In the genomic region with DNA sequence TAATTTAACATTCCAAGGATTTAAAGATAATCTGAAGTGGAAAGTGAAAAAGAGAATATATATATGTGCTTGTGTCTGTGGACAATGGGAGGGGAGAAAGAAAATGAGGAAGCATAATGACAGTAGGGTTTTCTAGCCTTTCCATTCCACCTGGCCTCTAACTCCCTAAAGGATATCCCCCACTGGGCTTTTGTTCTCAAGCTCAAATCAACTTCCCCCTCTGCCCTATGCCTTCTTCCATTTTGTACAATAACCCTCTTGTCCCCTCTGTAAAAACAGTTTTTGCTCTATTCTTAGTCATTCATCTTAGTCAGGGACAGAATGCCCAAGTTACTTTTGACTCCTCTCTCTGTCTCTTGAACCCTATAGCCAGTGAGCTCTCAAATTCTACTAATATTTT, we compare ENCODE assay signal across 16 cellular contexts. TPM values are rescaled to one million over a fixed set of nuclear protein-coding genes. Genes with fewer than 3 reads are reported as not detected.
A peak's percentile ranks its signal among the peaks of the same experiment; 100 is the strongest.
DNase-seq lines count a peak whose midpoint lies in the region; ATAC-seq and TF ChIP-seq lines count a peak whose summit lies in the region.
"Had no signal": no experiment of that assay in that cellular context is flagged by ENCODE, and none has a peak within 500 bp of the region (broad histone marks: within the 10 kb centered on the region; RNA-seq: fewer than 3 reads in every experiment).

No MANE protein-coding gene starts in this region.

- no peaks in the 10 kb centered on the region for H3K9me3 Mint-ChIP-seq in stimulated activated naive B cell treated with anti-CD40 and anti-IgM and Interleukin-4, amounts not matched to agents 10 μg/mL and 1 μg/mL and 100 μg/mL, for 72 hours
- H3K9me3 Mint-ChIP-seq in activated T-helper 1 cell treated with anti-CD3 and anti-CD28 coated beads, Interleukin-12 subunit alpha, Interleukin-12 subunit beta, Interleukin-2, Interleukin-4 antibody, amounts not matched to agents 30 ng/mL and 10 ng/mL and 1 ng/mL, durations not matched to agents 14 hours and 24 hours and 36 hours: no peaks in the 10 kb centered on the region
- no peaks in the 10 kb centered on the region for H3K9me3 Mint-ChIP-seq in endodermal cell
- H3K9me3 Mint-ChIP-seq: T-cell had no signal

- peak; percentile 36 to 52 for ATAC-seq in stimulated activated naive B cell treated with anti-CD40 and anti-IgM and Interleukin-4, amounts not matched to agents 10 μg/mL and 1 μg/mL and 100 μg/mL, for 72 hours (replicated peaks)
- ATAC-seq: T-cell had no signal

- H3K36me3 ChIP-seq in HUES48 (ENCODE audit: control insufficient read depth, insufficient read depth, low read length) (no peaks in the 10 kb centered on the region), esophagus muscularis mucosa (peaks cover 0 to 37% (median 2%) of the 10 kb centered on the region in 4 donors), endodermal cell (ENCODE audit: control insufficient read depth, insufficient read depth, low read length) (no peaks in the 10 kb centered on the region)

- H3K9ac ChIP-seq in HUES48 (ENCODE audit: low read depth, low read length): no peak overlapping the region
- no peak overlapping the region for H3K9ac ChIP-seq in endodermal cell (ENCODE audit: extremely low read depth, low read length, poor library complexity, severe bottlenecking)

- no peak for TF ChIP-seq CTCF in esophagus muscularis mucosa (IDR thresholded peaks at IDR 0.05)
- TF ChIP-seq CTCF in endodermal cell (conservative IDR thresholded peaks at IDR 0.05): no peak

- intact Hi-C loops in esophagus muscularis mucosa (cut with DNase I): no loop called here
- intact Hi-C loops in activated T-helper 1 cell treated with anti-CD3 and anti-CD28 coated beads, Interleukin-12 subunit alpha, Interleukin-12 subunit beta, Interleukin-2, Interleukin-4 antibody, amounts not matched to agents 30 ng/mL and 10 ng/mL and 1 ng/mL, durations not matched to agents 14 hours and 24 hours and 36 hours (cut with micrococcal nuclease): no loop called here

- H3K4me1 Mint-ChIP-seq in stimulated activated naive B cell treated with anti-CD40 and anti-IgM and Interleukin-4, amounts not matched to agents 10 μg/mL and 1 μg/mL and 100 μg/mL, for 72 hours: peaks cover 4 to 10% of the 10 kb centered on the region in 2 donors
- H3K4me1 Mint-ChIP-seq in activated T-helper 1 cell treated with anti-CD3 and anti-CD28 coated beads, Interleukin-12 subunit alpha, Interleukin-12 subunit beta, Interleukin-2, Interleukin-4 antibody, amounts not matched to agents 30 ng/mL and 10 ng/mL and 1 ng/mL, durations not matched to agents 14 hours and 24 hours and 36 hours (ENCODE audit: low read depth): peaks cover 42% of the 10 kb centered on the region
- peaks cover 7% of the 10 kb centered on the region for H3K4me1 Mint-ChIP-seq in endodermal cell
- H3K4me1 Mint-ChIP-seq: B cell had no signal

- no peaks in the 10 kb centered on the region for H3K27me3 ChIP-seq in HUES48 (ENCODE audit: control insufficient read depth, insufficient read depth, low read length)
- no peaks in the 10 kb centered on the region for H3K27me3 ChIP-seq in esophagus muscularis mucosa
- no peaks in the 10 kb centered on the region for H3K27me3 ChIP-seq in endodermal cell (ENCODE audit: control insufficient read depth, insufficient read depth, low read length, poor library complexity, severe bottlenecking)
- H3K27me3 ChIP-seq: ascending aorta had no signal

- no peak for TF ChIP-seq POLR2A in esophagus muscularis mucosa (IDR thresholded peaks at IDR 0.05; ENCODE audit: low read depth)

- H3K27me3 Mint-ChIP-seq in stimulated activated naive B cell treated with anti-CD40 and anti-IgM and Interleukin-4, amounts not matched to agents 10 μg/mL and 1 μg/mL and 100 μg/mL, for 72 hours: no peaks in the 10 kb centered on the region
- H3K27me3 Mint-ChIP-seq in activated T-helper 1 cell treated with anti-CD3 and anti-CD28 coated beads, Interleukin-12 subunit alpha, Interleukin-12 subunit beta, Interleukin-2, Interleukin-4 antibody, amounts not matched to agents 30 ng/mL and 10 ng/mL and 1 ng/mL, durations not matched to agents 14 hours and 24 hours and 36 hours (ENCODE audit: insufficient read depth): no peaks in the 10 kb centered on the region
- H3K27me3 Mint-ChIP-seq in endodermal cell (ENCODE audit: insufficient read depth): no peaks in the 10 kb centered on the region
- H3K27me3 Mint-ChIP-seq: B cell, T-cell had no signal

- peak; percentile 4 for DNase-seq in NCI-H2227 (lab: John Stamatoyannopoulos, UW; ENCODE audit: unreplicated experiment)
- DNase-seq in esophagus muscularis mucosa (ENCODE audit: extremely low spot score): no peak
- no peak for DNase-seq in stimulated activated naive B cell treated with anti-CD40 and anti-IgM and Interleukin-4, amounts not matched to agents 10 μg/mL and 1 μg/mL and 100 μg/mL, for 72 hours
- no peak for DNase-seq in activated T-helper 1 cell treated with anti-CD3 and anti-CD28 coated beads, Interleukin-12 subunit alpha, Interleukin-12 subunit beta, Interleukin-2, Interleukin-4 antibody, amounts not matched to agents 30 ng/mL and 10 ng/mL and 1 ng/mL, durations not matched to agents 14 hours and 24 hours and 36 hours (ENCODE audit: low spot score)
- no peak for DNase-seq in endodermal cell
- DNase-seq in DMS79 (lab: John Stamatoyannopoulos, UW): no peak
- DNase-seq: activated gamma-delta T cell, glutamatergic neuron, islet precursor cell, NCI-H1930, retina, T-cell had no signal

- H3K36me3 Mint-ChIP-seq in stimulated activated naive B cell treated with anti-CD40 and anti-IgM and Interleukin-4, amounts not matched to agents 10 μg/mL and 1 μg/mL and 100 μg/mL, for 72 hours: peaks cover 29 to 37% of the 10 kb centered on the region in 2 donors
- H3K36me3 Mint-ChIP-seq in activated T-helper 1 cell treated with anti-CD3 and anti-CD28 coated beads, Interleukin-12 subunit alpha, Interleukin-12 subunit beta, Interleukin-2, Interleukin-4 antibody, amounts not matched to agents 30 ng/mL and 10 ng/mL and 1 ng/mL, durations not matched to agents 14 hours and 24 hours and 36 hours (ENCODE audit: low read depth): peaks cover 60% of the 10 kb centered on the region
- H3K36me3 Mint-ChIP-seq in endodermal cell (ENCODE audit: low read depth): peaks cover 2% of the 10 kb centered on the region

- H3K4me1 ChIP-seq in HUES48 (ENCODE audit: control insufficient read depth, insufficient read depth, low read length): peaks cover 34% of the 10 kb centered on the region
- H3K4me1 ChIP-seq in esophagus muscularis mucosa: peaks cover 23 to 97% (median 76%) of the 10 kb centered on the region in 4 donors
- H3K4me1 ChIP-seq in endodermal cell (ENCODE audit: control insufficient read depth, insufficient read depth, low read length): no peaks in the 10 kb centered on the region

- H3K27ac ChIP-seq in HUES48 (ENCODE audit: low read depth, low read length) (peak overlapping the region; percentile 8), esophagus muscularis mucosa (replicated peaks in 1 of 4) (peak overlapping the region; percentile 60 to 76 (median 71)), endodermal cell (ENCODE audit: low read depth, low read length) (no peak overlapping the region)
- H3K27ac ChIP-seq: ascending aorta, coronary artery had no signal

- H3K9me3 ChIP-seq in HUES48 (ENCODE audit: control insufficient read depth, insufficient read depth, low read length): no peaks in the 10 kb centered on the region
- no peaks in the 10 kb centered on the region for H3K9me3 ChIP-seq in esophagus muscularis mucosa
- H3K9me3 ChIP-seq in endodermal cell (ENCODE audit: control insufficient read depth, low read length): no peaks in the 10 kb centered on the region
- H3K9me3 ChIP-seq: ascending aorta had no signal

- H3K4me3 Mint-ChIP-seq in stimulated activated naive B cell treated with anti-CD40 and anti-IgM and Interleukin-4, amounts not matched to agents 10 μg/mL and 1 μg/mL and 100 μg/mL, for 72 hours: no peak overlapping the region
- no peak overlapping the region for H3K4me3 Mint-ChIP-seq in activated T-helper 1 cell treated with anti-CD3 and anti-CD28 coated beads, Interleukin-12 subunit alpha, Interleukin-12 subunit beta, Interleukin-2, Interleukin-4 antibody, amounts not matched to agents 30 ng/mL and 10 ng/mL and 1 ng/mL, durations not matched to agents 14 hours and 24 hours and 36 hours
- no peak overlapping the region for H3K4me3 Mint-ChIP-seq in endodermal cell
- H3K4me3 Mint-ChIP-seq: B cell, T-cell had no signal

- no peak for TF ChIP-seq EP300 in esophagus muscularis mucosa (IDR thresholded peaks at IDR 0.05)

- H3K27ac Mint-ChIP-seq in stimulated activated naive B cell treated with anti-CD40 and anti-IgM and Interleukin-4, amounts not matched to agents 10 μg/mL and 1 μg/mL and 100 μg/mL, for 72 hours: no peak overlapping the region
- no peak overlapping the region for H3K27ac Mint-ChIP-seq in activated T-helper 1 cell treated with anti-CD3 and anti-CD28 coated beads, Interleukin-12 subunit alpha, Interleukin-12 subunit beta, Interleukin-2, Interleukin-4 antibody, amounts not matched to agents 30 ng/mL and 10 ng/mL and 1 ng/mL, durations not matched to agents 14 hours and 24 hours and 36 hours
- no peak overlapping the region for H3K27ac Mint-ChIP-seq in endodermal cell
- H3K27ac Mint-ChIP-seq: B cell, T-cell had no signal

- H3K4me3 ChIP-seq in HUES48 (ENCODE audit: low read depth, low read length) (no peak overlapping the region), esophagus muscularis mucosa (no peak overlapping the region), endodermal cell (ENCODE audit: low read length) (no peak overlapping the region)
- H3K4me3 ChIP-seq: ascending aorta, coronary artery had no signal

RNA-seq across cellular contexts. Expression of gene ANTXR2, which starts 23.6 kb away (rescaled TPM):
- total RNA-seq in esophagus muscularis mucosa (100 to 1,000 TPM; 319 to 518 (median 329) TPM), endodermal cell (10 to 100 TPM; 13.6 to 16.4 TPM)
- total RNA-seq in activated T-helper 1 cell treated with anti-CD3 and anti-CD28 coated beads, Interleukin-12 subunit alpha, Interleukin-12 subunit beta, Interleukin-2, Interleukin-4 antibody, amounts not matched to agents 30 ng/mL and 10 ng/mL and 1 ng/mL, durations not matched to agents 14 hours and 24 hours and 36 hours: 24.9 and 29.8 TPM in 2 replicates
- 38.2 TPM for polyA plus RNA-seq in endodermal cell (2013, experiment 1 of 2)
- 31.8 TPM for polyA plus RNA-seq in endodermal cell (2013, experiment 2 of 2)

Comparison
In these comparisons a context has a peak if more than half of its experiments do, and no peak if none do; other contexts are left out.
1. RNA of gene ANTXR2, which starts 23.6 kb away (total RNA-seq): 319 to 518 TPM in esophagus muscularis mucosa; 24.9 to 29.8 TPM in activated T-helper 1 cell treated with anti-CD3 and anti-CD28 coated beads, Interleukin-12 subunit alpha, Interleukin-12 subunit beta, Interleukin-2, Interleukin-4 antibody, amounts not matched to agents 30 ng/mL and 10 ng/mL and 1 ng/mL, durations not matched to agents 14 hours and 24 hours and 36 hours and 13.6 to 16.4 TPM in endodermal cell; every median in the first group is over 10 times any median in the second.